Comparison of ENCODE assay signal across 23 cellular contexts in genomic region chr4:113499166-113499565, GRCh38.
"Had no signal": no experiment of that assay in that cellular context is flagged by ENCODE, and none has a peak within 500 bp of the region (broad histone marks: within the 10 kb centered on the region; RNA-seq: fewer than 3 reads in every experiment).

No MANE protein-coding gene starts in this region.

- H3K4me1 ChIP-seq: colonic mucosa, tibial nerve had no signal

- H3K4me3 Mint-ChIP-seq: activated CD4-positive, alpha-beta memory T cell treated with anti-CD3 and anti-CD28 coated beads for 36 hours; activated naive CD8-positive, alpha-beta T cell treated with anti-CD3 and anti-CD28 coated beads for 36 hours; brain; nephron progenitor cell; stimulated activated naive CD8-positive, alpha-beta T cell treated with anti-CD3 and anti-CD28 coated beads, Interleukin-15, Interleukin-2, amounts not matched to agents 100 ng/mL and 50 ng/mL, for 24 hours had no signal

- H3K36me3 ChIP-seq: colonic mucosa had no signal

- H3K9me3 ChIP-seq: colonic mucosa, tibial nerve had no signal

- H3K27me3 Mint-ChIP-seq: activated CD4-positive, alpha-beta memory T cell treated with anti-CD3 and anti-CD28 coated beads for 36 hours; activated naive CD8-positive, alpha-beta T cell treated with anti-CD3 and anti-CD28 coated beads for 36 hours; brain; stimulated activated naive CD8-positive, alpha-beta T cell treated with anti-CD3 and anti-CD28 coated beads, Interleukin-15, Interleukin-2, amounts not matched to agents 100 ng/mL and 50 ng/mL, for 24 hours had no signal

- FAIRE-seq: endometrium, frontal cortex, small intestine had no signal

- H3K27ac ChIP-seq: colonic mucosa, tibial nerve, WERI-Rb-1 had no signal

- DNase-seq: activated CD4-positive, alpha-beta memory T cell treated with anti-CD3 and anti-CD28 coated beads for 36 hours; activated CD4-positive, alpha-beta T cell treated with anti-CD3 and anti-CD28 coated beads for 4 hours; activated naive CD8-positive, alpha-beta T cell treated with anti-CD3 and anti-CD28 coated beads for 36 hours; amygdala; central memory CD4-positive, alpha-beta T cell; colonic mucosa; erythroblast; head of caudate nucleus; midbrain; nephron progenitor cell; occipital lobe; right cardiac atrium; small intestine; stimulated activated CD4-positive, alpha-beta T cell treated with anti-CD3 and anti-CD28 coated beads, Interleukin-15, amount 100 ng/mL, for 24 hours; stimulated activated CD4-positive, alpha-beta T cell treated with anti-CD3 and anti-CD28 coated beads, Interleukin-2, amount 100 ng/mL, for 48 hours; SW 1271; T-helper 2 cell; WERI-Rb-1 had no signal

- H3K4me3 ChIP-seq: colonic mucosa, tibial nerve had no signal

- H3K27me3 ChIP-seq: colonic mucosa, tibial nerve had no signal

- H3K9me3 Mint-ChIP-seq: activated CD4-positive, alpha-beta memory T cell treated with anti-CD3 and anti-CD28 coated beads for 36 hours; stimulated activated naive CD8-positive, alpha-beta T cell treated with anti-CD3 and anti-CD28 coated beads, Interleukin-15, Interleukin-2, amounts not matched to agents 100 ng/mL and 50 ng/mL, for 24 hours had no signal

- H3K27ac Mint-ChIP-seq: activated CD4-positive, alpha-beta memory T cell treated with anti-CD3 and anti-CD28 coated beads for 36 hours; activated naive CD8-positive, alpha-beta T cell treated with anti-CD3 and anti-CD28 coated beads for 36 hours; nephron progenitor cell; stimulated activated naive CD8-positive, alpha-beta T cell treated with anti-CD3 and anti-CD28 coated beads, Interleukin-15, Interleukin-2, amounts not matched to agents 100 ng/mL and 50 ng/mL, for 24 hours had no signal

- H3K4me1 Mint-ChIP-seq: activated naive CD8-positive, alpha-beta T cell treated with anti-CD3 and anti-CD28 coated beads for 36 hours had no signal
